In genomic region chr7:17474724-17475344, GRCh38 we compare ENCODE assay signal across 1 cellular context.
A peak's percentile ranks its signal among the peaks of the same experiment; 100 is the strongest.
TF ChIP-seq lines count a peak whose summit lies in the region.

No MANE protein-coding gene starts in this region.

TF ChIP-seq in HepG2, 621 proteins besides CTCF, POLR2A, EP300 and RAD21 (continued from another document):
- 0 out of 2 replicates have a peak, but pooled peaks have one; percentile 25 for TF ChIP-seq THRA (CRISPR knock-in tag; IDR thresholded peaks at IDR 0.05; ENCODE audit: borderline replicate concordance)
- TF ChIP-seq GABPA (IDR thresholded peaks at IDR 0.05; ENCODE audit: low read depth, low read length), result no peak
- peak; percentile 82 for TF ChIP-seq GABPA (CRISPR knock-in tag; IDR thresholded peaks at IDR 0.05; ENCODE audit: low read depth)
- TF ChIP-seq ZMAT3 (CRISPR knock-in tag; conservative IDR thresholded peaks at IDR 0.05), result no peak
- no peak for TF ChIP-seq MTA1 (CRISPR knock-in tag; IDR thresholded peaks at IDR 0.05; ENCODE audit: borderline replicate concordance)
- no peak for TF ChIP-seq SP2 (CRISPR knock-in tag; IDR thresholded peaks at IDR 0.05)
- TF ChIP-seq PAF1 (CRISPR knock-in tag; IDR thresholded peaks at IDR 0.05), result no peak
